In genomic region chr22:27987557-27987956, GRCh38 we compare ENCODE assay signal across 13 cellular contexts.
DNase-seq lines count a peak whose midpoint lies in the region; ATAC-seq, FAIRE-seq and TF ChIP-seq lines count a peak whose summit lies in the region.
"Had no signal": no experiment of that assay in that cellular context is flagged by ENCODE, and none has a peak within 500 bp of the region (broad histone marks: within the 10 kb centered on the region; RNA-seq: fewer than 3 reads in every experiment).

No MANE protein-coding gene starts in this region.

- H3K9ac ChIP-seq in HepG2 (ENCODE audit: insufficient read depth, low read depth, low read length), result no peak overlapping the region
- H3K9ac ChIP-seq: neural progenitor cell had no signal

- peak; percentile 25 to 33 for ATAC-seq in naive thymus-derived CD8-positive, alpha-beta T cell
- ATAC-seq in GM19395 (IDR thresholded peaks at IDR 0.05; ENCODE audit: unreplicated experiment), result no peak
- no peak for ATAC-seq in activated CD4-positive, alpha-beta T cell treated with anti-CD3 and anti-CD28 coated beads for 36 hours
- ATAC-seq in HepG2, result no peak

- no peak overlapping the region for H3K4me2 ChIP-seq in HepG2 (ENCODE audit: low read depth, low read length)
- H3K4me2 ChIP-seq: neural progenitor cell had no signal

- no peaks in the 10 kb centered on the region for H3K27me3 ChIP-seq in brain microvascular endothelial cell (replicated peaks)
- no peaks in the 10 kb centered on the region for H3K27me3 ChIP-seq in HepG2 (ENCODE audit: control insufficient read depth in 1 of 2, insufficient read depth in 2 of 2, low read length in 2 of 2)
- H3K27me3 ChIP-seq: neural progenitor cell, suprapubic skin had no signal

- H4K20me1 ChIP-seq in HepG2 (ENCODE audit: insufficient read depth, low read length), result no peaks in the 10 kb centered on the region

- no peak for TF ChIP-seq EP300 in HepG2 (IDR thresholded peaks at IDR 0.05; ENCODE audit: low read depth in 2 of 2, low read length in 2 of 2)
- no peak for TF ChIP-seq EP300 in HepG2 (CRISPR knock-in tag; IDR thresholded peaks at IDR 0.05; ENCODE audit: borderline replicate concordance)

- in situ Hi-C loops in brain microvascular endothelial cell (cut with HindIII; ENCODE audit: low pct_ligation_motif_present, low sequenced_read_pairs), result no loop called here
- in situ Hi-C loops in HepG2 (cut with HindIII; ENCODE audit: extremely low pct_ligation_motif_present, low pct_unique_long_range_greater_than_20kb), result no loop called here

- TF ChIP-seq CTCF in brain microvascular endothelial cell (IDR thresholded peaks at IDR 0.05; ENCODE audit: low read depth, low read length, missing control alignments) (no peak), HepG2 (CRISPR knock-in tag; IDR thresholded peaks at IDR 0.05) (no peak)

- no peak overlapping the region for H3K4me3 Mint-ChIP-seq in naive thymus-derived CD8-positive, alpha-beta T cell
- no peak overlapping the region for H3K4me3 Mint-ChIP-seq in activated CD4-positive, alpha-beta T cell treated with anti-CD3 and anti-CD28 coated beads for 36 hours
- H3K4me3 Mint-ChIP-seq: activated naive CD8-positive, alpha-beta T cell treated with anti-CD3 and anti-CD28 coated beads, Interleukin-2, amount 10 ng/mL, durations not matched to agents 7 days and 5 days; IgD-negative memory B cell; neural progenitor cell had no signal

- H3K27ac ChIP-seq in brain microvascular endothelial cell, result no peak overlapping the region
- no peak overlapping the region for H3K27ac ChIP-seq in HepG2 (ENCODE audit: extremely low read length, insufficient read depth, low read length)
- H3K27ac ChIP-seq: neural progenitor cell, suprapubic skin had no signal

- POLR2A ChIA-PET in naive thymus-derived CD8-positive, alpha-beta T cell (lab: Charles Lee), result no interaction called here
- POLR2A ChIA-PET in activated CD4-positive, alpha-beta T cell treated with anti-CD3 and anti-CD28 coated beads for 36 hours (lab: Charles Lee), result interaction anchor here (0.6 kb wide), 1 partner anchor 631 kb away, joined by 9 read pairs; no protein-coding TSS in a partner anchor
- POLR2A ChIA-PET in HepG2 (lab: Yijun Ruan, JAX), result no interaction called here

- peaks cover 0 to 30% (median 5%) of the 10 kb centered on the region in 3 donors for H3K36me3 Mint-ChIP-seq in naive thymus-derived CD8-positive, alpha-beta T cell
- no peaks in the 10 kb centered on the region for H3K36me3 Mint-ChIP-seq in activated CD4-positive, alpha-beta T cell treated with anti-CD3 and anti-CD28 coated beads for 36 hours (ENCODE audit: low read depth)
- H3K36me3 Mint-ChIP-seq: activated naive CD8-positive, alpha-beta T cell treated with anti-CD3 and anti-CD28 coated beads, Interleukin-2, amount 10 ng/mL, durations not matched to agents 7 days and 5 days had no signal

- no peak for TF ChIP-seq POLR2A in HepG2 (IDR thresholded peaks at IDR 0.05; ENCODE audit: insufficient read depth in 1 of 2, low read depth in 2 of 2, low read length in 2 of 2)

- no peaks in the 10 kb centered on the region for H3K9me3 Mint-ChIP-seq in naive thymus-derived CD8-positive, alpha-beta T cell
- H3K9me3 Mint-ChIP-seq in activated CD4-positive, alpha-beta T cell treated with anti-CD3 and anti-CD28 coated beads for 36 hours (ENCODE audit: low read depth), result no peaks in the 10 kb centered on the region
- H3K9me3 Mint-ChIP-seq: activated naive CD8-positive, alpha-beta T cell treated with anti-CD3 and anti-CD28 coated beads, Interleukin-2, amount 10 ng/mL, durations not matched to agents 7 days and 5 days; IgD-negative memory B cell; neural progenitor cell had no signal

- no peak for FAIRE-seq in HepG2 (lab: Jason Lieb, UNC)
- FAIRE-seq: GM18507 had no signal

- H3K79me2 ChIP-seq in HepG2 (ENCODE audit: insufficient read depth, low read length), result no peaks in the 10 kb centered on the region

- WGBS in HepG2 (ENCODE audit: low lambda C conversion rate), result 98% methylated on average over 5 of the region's 6 CpGs

- H3K27ac Mint-ChIP-seq in naive thymus-derived CD8-positive, alpha-beta T cell, result peak overlapping the region in 2 of 10 donors; percentile 43 to 55
- H3K27ac Mint-ChIP-seq in activated CD4-positive, alpha-beta T cell treated with anti-CD3 and anti-CD28 coated beads for 36 hours, result no peak overlapping the region
- H3K27ac Mint-ChIP-seq: activated naive CD8-positive, alpha-beta T cell treated with anti-CD3 and anti-CD28 coated beads, Interleukin-2, amount 10 ng/mL, durations not matched to agents 7 days and 5 days; IgD-negative memory B cell; neural progenitor cell had no signal

- H2AFZ ChIP-seq in HepG2 (ENCODE audit: low read length), result no peak overlapping the region
- H2AFZ ChIP-seq: neural progenitor cell had no signal

- H3K36me3 ChIP-seq in brain microvascular endothelial cell (replicated peaks) (no peaks in the 10 kb centered on the region), HepG2 (replicated peaks in 1 of 2; ENCODE audit: control insufficient read depth in 1 of 2, insufficient read depth in 2 of 2, low read length in 2 of 2) (peaks cover 4 to 37% of the 10 kb centered on the region in 2 experiments; a peak in 4 of 5 replicates)
- H3K36me3 ChIP-seq: neural progenitor cell had no signal

- no peaks in the 10 kb centered on the region for H3K27me3 Mint-ChIP-seq in naive thymus-derived CD8-positive, alpha-beta T cell
- no peaks in the 10 kb centered on the region for H3K27me3 Mint-ChIP-seq in activated CD4-positive, alpha-beta T cell treated with anti-CD3 and anti-CD28 coated beads for 36 hours
- H3K27me3 Mint-ChIP-seq: activated naive CD8-positive, alpha-beta T cell treated with anti-CD3 and anti-CD28 coated beads, Interleukin-2, amount 10 ng/mL, durations not matched to agents 7 days and 5 days; IgD-negative memory B cell had no signal

- no peak for TF ChIP-seq RAD21 in HepG2 (CRISPR knock-in tag; IDR thresholded peaks at IDR 0.05)

- no peaks in the 10 kb centered on the region for H3K9me3 ChIP-seq in HepG2 (ENCODE audit: low read length)
- H3K9me3 ChIP-seq: suprapubic skin had no signal

- no TSS peak for BruUV-seq in HepG2 (replicated peaks; lab: Mats Ljungman, UMichigan)

- H3K4me1 ChIP-seq in HepG2 (ENCODE audit: insufficient read depth, low read length), result peaks cover 8% of the 10 kb centered on the region
- H3K4me1 ChIP-seq: neural progenitor cell had no signal

- H3K4me1 Mint-ChIP-seq in naive thymus-derived CD8-positive, alpha-beta T cell, result peaks cover 0 to 18% (median 8%) of the 10 kb centered on the region in 4 donors
- peaks cover 2% of the 10 kb centered on the region for H3K4me1 Mint-ChIP-seq in activated CD4-positive, alpha-beta T cell treated with anti-CD3 and anti-CD28 coated beads for 36 hours

- CTCF ChIA-PET in activated CD4-positive, alpha-beta T cell treated with anti-CD3 and anti-CD28 coated beads for 36 hours (lab: Charles Lee), result interaction anchor here (0.7 kb wide), 1 partner anchor 104 kb away, joined by 3 read pairs; no protein-coding TSS in a partner anchor
- CTCF ChIA-PET in HepG2 (lab: Yijun Ruan, JAX; ENCODE audit: low intra/inter-chr PET ratio, low total read pairs), result no interaction called here

- DNase-seq in EH (ENCODE audit: low read depth) (peak; percentile 95), brain microvascular endothelial cell (peak; percentile 79), AG20443 (ENCODE audit: low spot score) (no peak), HepG2 (ENCODE audit: low spot score) (no peak)
- peak; percentile 77 for DNase-seq in Jurkat, Clone E6-1 (ENCODE audit: low read depth, low spot score)
- no peak for DNase-seq in naive thymus-derived CD8-positive, alpha-beta T cell
- no peak for DNase-seq in activated CD4-positive, alpha-beta T cell treated with anti-CD3 and anti-CD28 coated beads for 36 hours
- DNase-seq: activated naive CD8-positive, alpha-beta T cell treated with anti-CD3 and anti-CD28 coated beads, Interleukin-2, amount 10 ng/mL, durations not matched to agents 7 days and 5 days had no signal

- H3K4me3 ChIP-seq in Jurkat, Clone E6-1 (ENCODE audit: low read length), result no peak overlapping the region
- H3K4me3 ChIP-seq in brain microvascular endothelial cell (ENCODE audit: low read depth, low read length) (no peak overlapping the region), HepG2 (replicated peaks in 1 of 3; ENCODE audit: insufficient read depth in 1 of 3, low read depth in 2 of 3, low read length in 3 of 3) (no peak overlapping the region)
- H3K4me3 ChIP-seq: neural progenitor cell, suprapubic skin had no signal

- intact Hi-C loops in activated CD4-positive, alpha-beta T cell treated with anti-CD3 and anti-CD28 coated beads for 36 hours (cut with DNase I, micrococcal nuclease), result no loop called here
- intact Hi-C loops in HepG2 (cut with micrococcal nuclease; ENCODE audit: unreplicated experiment), result no loop called here

TF ChIP-seq in HepG2, 621 proteins besides CTCF, POLR2A, EP300 and RAD21 (continues in another document):
- TF ChIP-seq, protein P1, sequence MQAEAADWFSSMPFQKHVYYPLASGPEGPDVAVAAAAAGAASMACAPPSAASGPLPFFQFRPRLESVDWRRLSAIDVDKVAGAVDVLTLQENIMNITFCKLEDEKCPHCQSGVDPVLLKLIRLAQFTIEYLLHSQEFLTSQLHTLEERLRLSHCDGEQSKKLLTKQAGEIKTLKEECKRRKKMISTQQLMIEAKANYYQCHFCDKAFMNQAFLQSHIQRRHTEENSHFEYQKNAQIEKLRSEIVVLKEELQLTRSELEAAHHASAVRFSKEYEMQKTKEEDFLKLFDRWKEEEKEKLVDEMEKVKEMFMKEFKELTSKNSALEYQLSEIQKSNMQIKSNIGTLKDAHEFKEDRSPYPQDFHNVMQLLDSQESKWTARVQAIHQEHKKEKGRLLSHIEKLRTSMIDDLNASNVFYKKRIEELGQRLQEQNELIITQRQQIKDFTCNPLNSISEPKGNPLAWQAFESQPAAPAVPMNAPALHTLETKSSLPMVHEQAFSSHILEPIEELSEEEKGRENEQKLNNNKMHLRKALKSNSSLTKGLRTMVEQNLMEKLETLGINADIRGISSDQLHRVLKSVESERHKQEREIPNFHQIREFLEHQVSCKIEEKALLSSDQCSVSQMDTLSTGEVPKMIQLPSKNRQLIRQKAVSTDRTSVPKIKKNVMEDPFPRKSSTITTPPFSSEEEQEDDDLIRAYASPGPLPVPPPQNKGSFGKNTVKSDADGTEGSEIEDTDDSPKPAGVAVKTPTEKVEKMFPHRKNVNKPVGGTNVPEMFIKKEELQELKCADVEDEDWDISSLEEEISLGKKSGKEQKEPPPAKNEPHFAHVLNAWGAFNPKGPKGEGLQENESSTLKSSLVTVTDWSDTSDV (CRISPR knock-in tag; IDR thresholded peaks at IDR 0.05), result no peak
- no peak for TF ChIP-seq KDM3A (CRISPR knock-in tag; IDR thresholded peaks at IDR 0.05; ENCODE audit: low read depth)
- no peak for TF ChIP-seq KLF6 (CRISPR knock-in tag; IDR thresholded peaks at IDR 0.05)

Comparison
In these comparisons a context has a peak if more than half of its experiments do, and no peak if none do; other contexts are left out.
1. DNase-seq: peak in EH (single experiment), Jurkat, Clone E6-1 (single experiment) and brain microvascular endothelial cell (single experiment); none in naive thymus-derived CD8-positive, alpha-beta T cell (0 of 10), activated CD4-positive, alpha-beta T cell treated with anti-CD3 and anti-CD28 coated beads for 36 hours (single experiment), AG20443 (single experiment) and HepG2 (single experiment).
2. ATAC-seq: peak in naive thymus-derived CD8-positive, alpha-beta T cell (2 of 2); none in GM19395 (single experiment), activated CD4-positive, alpha-beta T cell treated with anti-CD3 and anti-CD28 coated beads for 36 hours (single experiment) and HepG2 (single experiment).